35 cellular contexts compared by ENCODE assay signal in the genomic region with DNA sequence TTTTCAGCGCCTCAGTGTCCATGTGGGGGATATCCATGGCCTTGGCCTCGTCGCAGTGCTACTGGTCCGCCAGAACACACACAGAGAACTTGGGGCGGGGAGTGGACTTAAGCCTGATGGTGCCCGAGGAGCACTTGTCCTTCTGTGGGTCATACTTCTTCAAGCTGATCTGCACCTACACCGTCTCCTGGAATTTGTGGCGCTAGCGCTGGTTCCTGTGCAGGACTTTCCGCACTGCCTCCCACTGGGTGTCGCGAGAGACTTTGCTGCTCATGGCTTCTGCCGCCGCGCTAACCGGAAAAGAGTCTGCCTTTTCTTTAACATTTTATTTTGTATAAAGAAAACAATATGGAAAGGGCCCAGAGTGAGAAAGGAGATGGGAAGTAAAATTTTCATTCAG.
"Had no signal": no experiment of that assay in that cellular context is flagged by ENCODE, and none has a peak within 500 bp of the region (broad histone marks: within the 10 kb centered on the region; RNA-seq: fewer than 3 reads in every experiment).

No MANE protein-coding gene starts in this region.

- DNase-seq: activated effector memory CD4-positive, alpha-beta T cell treated with anti-CD3 and anti-CD28 coated beads, Interleukin-2, amount 50 U/mL, for 16 hours; activated effector memory CD4-positive, alpha-beta T cell treated with Interleukin-2 at 50 U/mL for 16 hours; activated gamma-delta T cell; activated gamma-delta T cell treated with Interleukin-2 at 50 U/mL for 16 hours; activated naive CD4-positive, alpha-beta T cell; activated naive CD4-positive, alpha-beta T cell treated with anti-CD3 and anti-CD28 coated beads for 36 hours; activated naive CD4-positive, alpha-beta T cell treated with anti-CD3 and anti-CD28 coated beads, Interleukin-2, amount 10 ng/mL, durations not matched to agents 7 days and 5 days; activated naive CD4-positive, alpha-beta T cell treated with anti-CD3 and anti-CD28 coated beads, Interleukin-2, amount 50 U/mL, for 16 hours; activated naive CD4-positive, alpha-beta T cell treated with Interleukin-2 at 50 U/mL for 16 hours; activated naive CD8-positive, alpha-beta T cell treated with anti-CD3 and anti-CD28 coated beads for 36 hours; activated naive CD8-positive, alpha-beta T cell treated with anti-CD3 and anti-CD28 coated beads, Interleukin-2, amount 10 ng/mL, durations not matched to agents 7 days and 5 days; activated naive CD8-positive, alpha-beta T cell treated with anti-CD3 and anti-CD28 coated beads, Interleukin-2, amount 50 U/mL, for 24 hours; activated T-cell treated with anti-CD3 and anti-CD28 coated beads for 4 hours; activated T-cell treated with anti-CD3 and anti-CD28 coated beads, Interleukin-2, amount 50 U/mL, for 1 hour; activated T-cell treated with anti-CD3 and anti-CD28 coated beads, Interleukin-2, amount 50 U/mL, for 24 hours; activated T-cell treated with anti-CD3 and anti-CD28 coated beads, Interleukin-2, amount 50 U/mL, for 4 hours; activated T-cell treated with anti-CD3 and anti-CD28 coated beads, Interleukin-2, amount 50 U/mL, for 48 hours; activated T-cell treated with anti-CD3 and anti-CD28 coated beads, Interleukin-2, amount 50 U/mL, for 72 hours; adrenal gland; amniotic stem cell; amygdala; anterior cingulate cortex; aorta; body of pancreas; brain microvascular endothelial cell; caudate nucleus; central memory CD4-positive, alpha-beta T cell; cerebellar nuclear complex had no signal

- ATAC-seq: activated naive CD4-positive, alpha-beta T cell treated with anti-CD3 and anti-CD28 coated beads, Interleukin-2, amount 50 U/mL, for 72 hours; activated naive CD8-positive, alpha-beta T cell treated with anti-CD3 and anti-CD28 coated beads, Interleukin-2, amount 50 U/mL, for 24 hours; activated T-cell treated with anti-CD3 and anti-CD28 coated beads, Interleukin-2, amount 50 U/mL, for 4 hours; activated T-cell treated with anti-CD3 and anti-CD28 coated beads, Interleukin-2, amount 50 U/mL, for 72 hours; activated T-helper 17 cell treated with anti-CD3 and anti-CD28 coated beads, Interleukin-2, amount 50 U/mL, for 72 hours; body of pancreas had no signal

- H3K4me1 ChIP-seq: adrenal gland, body of pancreas, breast epithelium had no signal

- H3K27me3 ChIP-seq: adrenal gland, ascending aorta, body of pancreas, brain microvascular endothelial cell, breast epithelium, cardiac muscle cell had no signal

- H3K4me3 ChIP-seq: adrenal gland, ascending aorta, body of pancreas, breast epithelium, cardiac muscle cell had no signal

- H3K36me3 ChIP-seq: adrenal gland, ascending aorta, brain microvascular endothelial cell, breast epithelium, cardiac muscle cell had no signal

- FAIRE-seq: astrocyte, bronchial epithelial cell had no signal

- H3K9me3 ChIP-seq: adrenal gland, ascending aorta, body of pancreas, breast epithelium had no signal

- H3K27ac ChIP-seq: adrenal gland, ascending aorta, body of pancreas, brain microvascular endothelial cell, breast epithelium, cardiac muscle cell had no signal
